ENCODE assay signal across 11 cellular contexts in genomic region chr16:85984947-85985451, GRCh38.
DNase-seq lines count a peak whose midpoint lies in the region; ATAC-seq and TF ChIP-seq lines count a peak whose summit lies in the region.
"Had no signal": no experiment of that assay in that cellular context is flagged by ENCODE, and none has a peak within 500 bp of the region (broad histone marks: within the 10 kb centered on the region; RNA-seq: fewer than 3 reads in every experiment).

No MANE protein-coding gene starts in this region.

- H3K9me3 ChIP-seq in Caco-2 = no peaks in the 10 kb centered on the region
- H3K9me3 ChIP-seq: esophagus squamous epithelium had no signal

- no peaks in the 10 kb centered on the region for H3K36me3 ChIP-seq in Caco-2 (ENCODE audit: control insufficient read depth, insufficient read depth, low read length)
- H3K36me3 ChIP-seq: esophagus squamous epithelium had no signal

- intact Hi-C loops in Caco-2 (cut with micrococcal nuclease; ENCODE audit: unreplicated experiment) (no loop called here), natural killer cell (cut with micrococcal nuclease) (loop anchor here (5.0 kb wide), 2 partner anchors 48 to 88 kb away; partner anchors contain the start of gene IRF8)
- intact Hi-C loops in dendritic cell treated with granulocyte-macrophage colony-stimulating factor and Interleukin-4, amounts not matched to agents 40 ng/mL and 50 ng/mL, for 4 days (cut with micrococcal nuclease) = loop anchor here (1.0 to 5.0 kb wide), 2 partner anchors 33 to 78 kb away; no protein-coding TSS in a partner anchor

- H3K36me3 Mint-ChIP-seq in Caco-2 (ENCODE audit: insufficient read depth, unreplicated experiment) = no peaks in the 10 kb centered on the region
- no peaks in the 10 kb centered on the region for H3K36me3 Mint-ChIP-seq in dendritic cell treated with granulocyte-macrophage colony-stimulating factor and Interleukin-4, amounts not matched to agents 40 ng/mL and 50 ng/mL, for 4 days (ENCODE audit: low read depth)
- no peaks in the 10 kb centered on the region for H3K36me3 Mint-ChIP-seq in natural killer cell

- TF ChIP-seq CTCF in Caco-2 (IDR thresholded peaks at IDR 0.05; ENCODE audit: insufficient read depth in 1 of 2, low read depth in 1 of 2, low read length in 1 of 2, severe bottlenecking in 1 of 2, unreplicated experiment in 1 of 2) (no peak), natural killer cell (IDR thresholded peaks at IDR 0.05) (no peak)

- no peaks in the 10 kb centered on the region for H3K27me3 Mint-ChIP-seq in Caco-2 (ENCODE audit: insufficient read depth, unreplicated experiment)
- peaks cover 14% of the 10 kb centered on the region for H3K27me3 Mint-ChIP-seq in dendritic cell treated with granulocyte-macrophage colony-stimulating factor and Interleukin-4, amounts not matched to agents 40 ng/mL and 50 ng/mL, for 4 days
- H3K27me3 Mint-ChIP-seq in natural killer cell (ENCODE audit: low read depth in 2 of 2) = no peaks in the 10 kb centered on the region

- ATAC-seq in natural killer cell (peak; percentile 57 to 70 (median 65)), GM18498 (IDR thresholded peaks at IDR 0.05; ENCODE audit: unreplicated experiment) (no peak), HG03139 (IDR thresholded peaks at IDR 0.05; ENCODE audit: unreplicated experiment) (no peak)

- peaks cover 29% of the 10 kb centered on the region for H3K4me1 ChIP-seq in Caco-2

- CTCF ChIA-PET in Caco-2 (lab: Charles Lee) = interaction anchor here (13.4 kb wide), 1 partner anchor 165 kb away, joined by 147 read pairs; no protein-coding TSS in a partner anchor

- H3K9me3 Mint-ChIP-seq in Caco-2 (ENCODE audit: unreplicated experiment) (no peaks in the 10 kb centered on the region), natural killer cell (no peaks in the 10 kb centered on the region)
- no peaks in the 10 kb centered on the region for H3K9me3 Mint-ChIP-seq in dendritic cell treated with granulocyte-macrophage colony-stimulating factor and Interleukin-4, amounts not matched to agents 40 ng/mL and 50 ng/mL, for 4 days

- POLR2A ChIA-PET in Caco-2 (lab: Charles Lee) = interaction anchor here (1.2 kb wide), 1 partner anchor 9 kb away, joined by 3 read pairs; no protein-coding TSS in a partner anchor

- no peak overlapping the region for H3K4me3 ChIP-seq in Caco-2 (ENCODE audit: low read depth, low read length)
- H3K4me3 ChIP-seq: esophagus squamous epithelium had no signal

- peaks cover 24% of the 10 kb centered on the region for H3K4me1 Mint-ChIP-seq in Caco-2 (ENCODE audit: low read depth, unreplicated experiment)
- peaks cover 69% of the 10 kb centered on the region for H3K4me1 Mint-ChIP-seq in dendritic cell treated with granulocyte-macrophage colony-stimulating factor and Interleukin-4, amounts not matched to agents 40 ng/mL and 50 ng/mL, for 4 days (ENCODE audit: low read depth)
- peaks cover 33 to 54% of the 10 kb centered on the region in 2 donors for H3K4me1 Mint-ChIP-seq in natural killer cell

- H3K4me3 Mint-ChIP-seq in Caco-2 (ENCODE audit: unreplicated experiment) (no peak overlapping the region), natural killer cell (peak overlapping the region; percentile 77)
- H3K4me3 Mint-ChIP-seq in dendritic cell treated with granulocyte-macrophage colony-stimulating factor and Interleukin-4, amounts not matched to agents 40 ng/mL and 50 ng/mL, for 4 days = peak overlapping the region; percentile 58

- no peak for DNase-seq in Caco-2
- DNase-seq in Kasumi-1 (lab: John Stamatoyannopoulos, UW) = peak; percentile 54 to 59
- no peak for DNase-seq in natural killer cell
- DNase-seq in middle frontal gyrus (ENCODE audit: extremely low spot score, low spot score) = no peak
- DNase-seq in stimulated activated CD4-positive, alpha-beta T cell treated with anti-CD3 and anti-CD28 coated beads, Interleukin-4, amount 100 ng/mL, for 1 hour = no peak
- DNase-seq: activated CD4-positive, alpha-beta T cell treated with anti-CD3 and anti-CD28 coated beads, Interleukin-2, amount 50 U/mL, for 4 hours; activated gamma-delta T cell treated with Interleukin-2 at 50 U/mL for 16 hours; esophagus squamous epithelium had no signal

- no TSS peak for BruUV-seq in Caco-2 (replicated peaks; lab: Mats Ljungman, UMichigan)

- peak overlapping the region; percentile 37 for H3K27ac Mint-ChIP-seq in Caco-2 (ENCODE audit: unreplicated experiment)
- peak overlapping the region; percentile 89 for H3K27ac Mint-ChIP-seq in dendritic cell treated with granulocyte-macrophage colony-stimulating factor and Interleukin-4, amounts not matched to agents 40 ng/mL and 50 ng/mL, for 4 days
- H3K27ac Mint-ChIP-seq in natural killer cell = peak overlapping the region; percentile 91 to 95

- H3K27me3 ChIP-seq in Caco-2 (replicated peaks; ENCODE audit: control insufficient read depth, insufficient read depth, low read length) = no peaks in the 10 kb centered on the region

Comparison
In these comparisons a context has a peak if more than half of its experiments do, and no peak if none do; other contexts are left out.
1. DNase-seq: peak in Kasumi-1 (2 of 2); none in Caco-2 (0 of 2), natural killer cell (single experiment), middle frontal gyrus (single experiment) and stimulated activated CD4-positive, alpha-beta T cell treated with anti-CD3 and anti-CD28 coated beads, Interleukin-4, amount 100 ng/mL, for 1 hour (single experiment).
2. H3K27ac Mint-ChIP-seq: peak in every context shown above with its lines; median percentile 93 in natural killer cell; 89 in dendritic cell treated with granulocyte-macrophage colony-stimulating factor and Interleukin-4, amounts not matched to agents 40 ng/mL and 50 ng/mL, for 4 days; 37 in Caco-2.
3. ATAC-seq: peak in natural killer cell (3 of 3); none in GM18498 (single experiment) and HG03139 (single experiment).